Comparison of ENCODE assay signal across 12 cellular contexts in genomic region chr6:42702786-42703185, GRCh38. TPM values are rescaled to one million over a fixed set of nuclear protein-coding genes. Genes with fewer than 3 reads are reported as not detected.
"Had no signal": no experiment of that assay in that cellular context is flagged by ENCODE, and none has a peak within 500 bp of the region (broad histone marks: within the 10 kb centered on the region; RNA-seq: fewer than 3 reads in every experiment).

No MANE protein-coding gene starts in this region.

RNA-seq across cellular contexts. Expression of gene PRPH2, which starts 19.6 kb away (rescaled TPM):
- total RNA-seq: activated B cell treated with CpG ODN at 0.5 μM for 24 hours; activated CD4-positive, alpha-beta memory T cell treated with anti-CD3 and anti-CD28 coated beads for 36 hours; activated CD4-positive, alpha-beta T cell treated with anti-CD3 and anti-CD28 coated beads, Interleukin-2, amount 10 ng/mL, durations not matched to agents 24 days and 14 days; activated CD8-positive, alpha-beta T cell treated with anti-CD3 and anti-CD28 coated beads for 36 hours; activated naive CD4-positive, alpha-beta T cell treated with anti-CD3 and anti-CD28 coated beads for 36 hours; activated naive CD4-positive, alpha-beta T cell treated with anti-CD3 and anti-CD28 coated beads, Interleukin-2, amount 50 U/mL, for 72 hours; activated T-helper 1 cell treated with anti-CD3 and anti-CD28 coated beads, Interleukin-12 subunit alpha, Interleukin-12 subunit beta, Interleukin-2, Interleukin-4 antibody, amounts not matched to agents 30 ng/mL and 10 ng/mL and 1 ng/mL, durations not matched to agents 14 hours and 24 hours and 36 hours; activated T-helper 17 cell treated with anti-CD3 and anti-CD28 coated beads, Interleukin-2, amount 50 U/mL, for 72 hours; astrocyte; T-helper 1 cell treated with Interleukin-12 subunit alpha and Interleukin-12 subunit beta and Interleukin-4 antibody, amounts not matched to agents 30 ng/mL and 1 ng/mL, for 36 hours; T-helper 17 cell; T-helper 2 cell treated with Interferon-gamma antibody and Interleukin-4, amounts not matched to agents 100 ng/mL and 5 ng/mL, for 36 hours had no signal
